In genomic region chr6:46661500-46661899, GRCh38 we compare ENCODE assay signal across 10 cellular contexts. TPM values are rescaled to one million over a fixed set of nuclear protein-coding genes. Genes with fewer than 3 reads are reported as not detected.
"Had no signal": no experiment of that assay in that cellular context is flagged by ENCODE, and none has a peak within 500 bp of the region (broad histone marks: within the 10 kb centered on the region; RNA-seq: fewer than 3 reads in every experiment).

No MANE protein-coding gene starts in this region.

- ATAC-seq: HCT116, K562 had no signal

- H3K4me1 ChIP-seq: HAP-1 had no signal

- DNase-seq: GM23248, GOT3, H7, HFFc6, IMR-90 had no signal

- H3K36me3 ChIP-seq: HAP-1 had no signal

- H3K9ac ChIP-seq: GM23248 had no signal

- H3K27ac ChIP-seq: GM23248 had no signal

- H3K4me3 ChIP-seq: GM23248, HAP-1, K562 had no signal

- H2AFZ ChIP-seq: GM23248 had no signal

- FAIRE-seq: HTR-8/SVneo, K562 had no signal

- H3K9me3 ChIP-seq: HAP-1 had no signal

RNA-seq across cellular contexts. Expression of gene SLC25A27, which starts 8.7 kb away (rescaled TPM):
- total RNA-seq: IMR-90, K562 had no signal
- polyA plus RNA-seq: K562 had no signal

RNA-seq across cellular contexts. Expression of gene CYP39A1, which starts 8.9 kb away (rescaled TPM):
- total RNA-seq: GM23248, HFFc6, IMR-90, K562 had no signal
- polyA plus RNA-seq: K562 had no signal

RNA-seq across cellular contexts. Expression of gene TDRD6, which starts 26.2 kb away (rescaled TPM):
- total RNA-seq: GM23248, H7, HFFc6, HT-29, IMR-90 had no signal
- polyA plus RNA-seq: GM23248, IMR-90 had no signal
